ENCODE assay signal across 1 cellular context in the genomic region with DNA sequence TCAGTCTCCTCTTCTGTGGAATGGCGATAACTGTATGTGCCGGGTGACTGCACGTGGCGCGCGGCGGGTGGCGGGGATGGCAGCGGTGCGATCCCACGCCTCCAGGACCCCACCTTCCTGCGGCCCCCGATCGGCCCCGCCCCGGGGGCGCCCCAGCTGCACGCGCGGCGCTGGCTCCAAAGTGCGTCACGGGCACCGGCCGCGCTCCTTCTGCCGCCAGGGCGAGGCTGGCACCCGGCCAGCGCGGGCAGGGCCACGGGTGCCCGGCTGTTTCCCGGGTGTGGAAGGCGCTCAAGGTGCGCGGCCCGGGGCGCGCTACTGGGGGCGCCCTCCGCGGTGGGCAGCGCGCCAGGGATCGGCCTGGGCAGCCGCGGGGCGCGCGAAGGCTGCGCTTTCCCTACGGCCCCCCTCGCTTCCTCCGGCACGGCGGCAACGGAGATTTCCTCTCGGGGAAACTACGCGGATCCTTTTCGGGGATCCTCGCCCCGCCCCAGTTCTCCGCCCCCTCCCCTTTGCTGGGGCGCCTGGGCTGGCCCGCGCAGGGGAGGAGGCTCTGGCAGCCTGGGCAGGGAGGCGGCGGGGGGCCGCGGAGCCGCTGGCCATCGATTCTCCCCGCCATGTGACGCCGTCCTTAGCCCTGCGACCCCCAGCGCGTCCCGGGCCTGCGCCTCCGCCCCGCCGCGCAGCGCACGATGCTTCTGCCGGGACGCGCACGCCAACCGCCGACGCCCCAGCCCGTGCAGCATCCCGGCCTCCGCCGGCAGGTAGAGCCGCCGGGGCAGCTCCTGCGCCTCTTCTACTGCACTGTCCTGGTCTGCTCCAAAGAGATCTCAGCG.
A peak's percentile ranks its signal among the peaks of the same experiment; 100 is the strongest.
TF ChIP-seq lines count a peak whose summit lies in the region.

A gene with protein sequence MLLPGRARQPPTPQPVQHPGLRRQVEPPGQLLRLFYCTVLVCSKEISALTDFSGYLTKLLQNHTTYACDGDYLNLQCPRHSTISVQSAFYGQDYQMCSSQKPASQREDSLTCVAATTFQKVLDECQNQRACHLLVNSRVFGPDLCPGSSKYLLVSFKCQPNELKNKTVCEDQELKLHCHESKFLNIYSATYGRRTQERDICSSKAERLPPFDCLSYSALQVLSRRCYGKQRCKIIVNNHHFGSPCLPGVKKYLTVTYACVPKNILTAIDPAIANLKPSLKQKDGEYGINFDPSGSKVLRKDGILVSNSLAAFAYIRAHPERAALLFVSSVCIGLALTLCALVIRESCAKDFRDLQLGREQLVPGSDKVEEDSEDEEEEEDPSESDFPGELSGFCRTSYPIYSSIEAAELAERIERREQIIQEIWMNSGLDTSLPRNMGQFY (plus strand): TSS at position 545 of the 836 bp plus-strand sequence. CDS start 148 bp downstream, at position 693.

TF ChIP-seq in GM23338, 12 proteins besides CTCF, POLR2A, EP300 and RAD21 (continued from another document):
- TF ChIP-seq, protein P1, sequence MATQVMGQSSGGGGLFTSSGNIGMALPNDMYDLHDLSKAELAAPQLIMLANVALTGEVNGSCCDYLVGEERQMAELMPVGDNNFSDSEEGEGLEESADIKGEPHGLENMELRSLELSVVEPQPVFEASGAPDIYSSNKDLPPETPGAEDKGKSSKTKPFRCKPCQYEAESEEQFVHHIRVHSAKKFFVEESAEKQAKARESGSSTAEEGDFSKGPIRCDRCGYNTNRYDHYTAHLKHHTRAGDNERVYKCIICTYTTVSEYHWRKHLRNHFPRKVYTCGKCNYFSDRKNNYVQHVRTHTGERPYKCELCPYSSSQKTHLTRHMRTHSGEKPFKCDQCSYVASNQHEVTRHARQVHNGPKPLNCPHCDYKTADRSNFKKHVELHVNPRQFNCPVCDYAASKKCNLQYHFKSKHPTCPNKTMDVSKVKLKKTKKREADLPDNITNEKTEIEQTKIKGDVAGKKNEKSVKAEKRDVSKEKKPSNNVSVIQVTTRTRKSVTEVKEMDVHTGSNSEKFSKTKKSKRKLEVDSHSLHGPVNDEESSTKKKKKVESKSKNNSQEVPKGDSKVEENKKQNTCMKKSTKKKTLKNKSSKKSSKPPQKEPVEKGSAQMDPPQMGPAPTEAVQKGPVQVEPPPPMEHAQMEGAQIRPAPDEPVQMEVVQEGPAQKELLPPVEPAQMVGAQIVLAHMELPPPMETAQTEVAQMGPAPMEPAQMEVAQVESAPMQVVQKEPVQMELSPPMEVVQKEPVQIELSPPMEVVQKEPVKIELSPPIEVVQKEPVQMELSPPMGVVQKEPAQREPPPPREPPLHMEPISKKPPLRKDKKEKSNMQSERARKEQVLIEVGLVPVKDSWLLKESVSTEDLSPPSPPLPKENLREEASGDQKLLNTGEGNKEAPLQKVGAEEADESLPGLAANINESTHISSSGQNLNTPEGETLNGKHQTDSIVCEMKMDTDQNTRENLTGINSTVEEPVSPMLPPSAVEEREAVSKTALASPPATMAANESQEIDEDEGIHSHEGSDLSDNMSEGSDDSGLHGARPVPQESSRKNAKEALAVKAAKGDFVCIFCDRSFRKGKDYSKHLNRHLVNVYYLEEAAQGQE (IDR thresholded peaks at IDR 0.05; ENCODE audit: unreplicated experiment), result no peak
- 0 out of 2 replicates have a peak, but pooled peaks have one; percentile 13 for TF ChIP-seq CREB1 (CRISPR knock-in tag; IDR thresholded peaks at IDR 0.05; ENCODE audit: low read depth)
- TF ChIP-seq, protein P2, sequence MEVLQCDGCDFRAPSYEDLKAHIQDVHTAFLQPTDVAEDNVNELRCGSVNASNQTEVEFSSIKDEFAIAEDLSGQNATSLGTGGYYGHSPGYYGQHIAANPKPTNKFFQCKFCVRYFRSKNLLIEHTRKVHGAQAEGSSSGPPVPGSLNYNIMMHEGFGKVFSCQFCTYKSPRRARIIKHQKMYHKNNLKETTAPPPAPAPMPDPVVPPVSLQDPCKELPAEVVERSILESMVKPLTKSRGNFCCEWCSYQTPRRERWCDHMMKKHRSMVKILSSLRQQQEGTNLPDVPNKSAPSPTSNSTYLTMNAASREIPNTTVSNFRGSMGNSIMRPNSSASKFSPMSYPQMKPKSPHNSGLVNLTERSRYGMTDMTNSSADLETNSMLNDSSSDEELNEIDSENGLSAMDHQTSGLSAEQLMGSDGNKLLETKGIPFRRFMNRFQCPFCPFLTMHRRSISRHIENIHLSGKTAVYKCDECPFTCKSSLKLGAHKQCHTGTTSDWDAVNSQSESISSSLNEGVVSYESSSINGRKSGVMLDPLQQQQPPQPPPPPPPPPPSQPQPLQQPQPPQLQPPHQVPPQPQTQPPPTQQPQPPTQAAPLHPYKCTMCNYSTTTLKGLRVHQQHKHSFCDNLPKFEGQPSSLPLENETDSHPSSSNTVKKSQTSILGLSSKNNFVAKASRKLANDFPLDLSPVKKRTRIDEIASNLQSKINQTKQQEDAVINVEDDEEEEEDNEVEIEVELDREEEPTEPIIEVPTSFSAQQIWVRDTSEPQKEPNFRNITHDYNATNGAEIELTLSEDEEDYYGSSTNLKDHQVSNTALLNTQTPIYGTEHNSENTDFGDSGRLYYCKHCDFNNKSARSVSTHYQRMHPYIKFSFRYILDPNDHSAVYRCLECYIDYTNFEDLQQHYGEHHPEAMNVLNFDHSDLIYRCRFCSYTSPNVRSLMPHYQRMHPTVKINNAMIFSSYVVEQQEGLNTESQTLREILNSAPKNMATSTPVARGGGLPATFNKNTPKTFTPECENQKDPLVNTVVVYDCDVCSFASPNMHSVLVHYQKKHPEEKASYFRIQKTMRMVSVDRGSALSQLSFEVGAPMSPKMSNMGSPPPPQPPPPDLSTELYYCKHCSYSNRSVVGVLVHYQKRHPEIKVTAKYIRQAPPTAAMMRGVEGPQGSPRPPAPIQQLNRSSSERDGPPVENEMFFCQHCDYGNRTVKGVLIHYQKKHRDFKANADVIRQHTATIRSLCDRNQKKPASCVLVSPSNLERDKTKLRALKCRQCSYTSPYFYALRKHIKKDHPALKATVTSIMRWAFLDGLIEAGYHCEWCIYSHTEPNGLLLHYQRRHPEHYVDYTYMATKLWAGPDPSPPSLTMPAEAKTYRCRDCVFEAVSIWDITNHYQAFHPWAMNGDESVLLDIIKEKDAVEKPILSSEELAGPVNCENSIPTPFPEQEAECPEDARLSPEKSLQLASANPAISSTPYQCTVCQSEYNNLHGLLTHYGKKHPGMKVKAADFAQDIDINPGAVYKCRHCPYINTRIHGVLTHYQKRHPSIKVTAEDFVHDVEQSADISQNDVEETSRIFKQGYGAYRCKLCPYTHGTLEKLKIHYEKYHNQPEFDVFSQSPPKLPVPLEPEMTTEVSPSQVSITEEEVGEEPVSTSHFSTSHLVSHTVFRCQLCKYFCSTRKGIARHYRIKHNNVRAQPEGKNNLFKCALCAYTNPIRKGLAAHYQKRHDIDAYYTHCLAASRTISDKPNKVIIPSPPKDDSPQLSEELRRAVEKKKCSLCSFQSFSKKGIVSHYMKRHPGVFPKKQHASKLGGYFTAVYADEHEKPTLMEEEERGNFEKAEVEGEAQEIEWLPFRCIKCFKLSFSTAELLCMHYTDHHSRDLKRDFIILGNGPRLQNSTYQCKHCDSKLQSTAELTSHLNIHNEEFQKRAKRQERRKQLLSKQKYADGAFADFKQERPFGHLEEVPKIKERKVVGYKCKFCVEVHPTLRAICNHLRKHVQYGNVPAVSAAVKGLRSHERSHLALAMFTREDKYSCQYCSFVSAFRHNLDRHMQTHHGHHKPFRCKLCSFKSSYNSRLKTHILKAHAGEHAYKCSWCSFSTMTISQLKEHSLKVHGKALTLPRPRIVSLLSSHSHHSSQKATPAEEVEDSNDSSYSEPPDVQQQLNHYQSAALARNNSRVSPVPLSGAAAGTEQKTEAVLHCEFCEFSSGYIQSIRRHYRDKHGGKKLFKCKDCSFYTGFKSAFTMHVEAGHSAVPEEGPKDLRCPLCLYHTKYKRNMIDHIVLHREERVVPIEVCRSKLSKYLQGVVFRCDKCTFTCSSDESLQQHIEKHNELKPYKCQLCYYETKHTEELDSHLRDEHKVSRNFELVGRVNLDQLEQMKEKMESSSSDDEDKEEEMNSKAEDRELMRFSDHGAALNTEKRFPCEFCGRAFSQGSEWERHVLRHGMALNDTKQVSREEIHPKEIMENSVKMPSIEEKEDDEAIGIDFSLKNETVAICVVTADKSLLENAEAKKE (CRISPR knock-in tag; IDR thresholded peaks at IDR 0.05), result no peak
